In genomic region chr12:6944381-6945186, GRCh38 we compare ENCODE assay signal across 1 cellular context.
A peak's percentile ranks its signal among the peaks of the same experiment; 100 is the strongest.
TF ChIP-seq lines count a peak whose summit lies in the region.

No MANE protein-coding gene starts in this region.

TF ChIP-seq in A549, 52 proteins besides CTCF, POLR2A, EP300 and RAD21 (continued from another document):
- TF ChIP-seq, protein P1, sequence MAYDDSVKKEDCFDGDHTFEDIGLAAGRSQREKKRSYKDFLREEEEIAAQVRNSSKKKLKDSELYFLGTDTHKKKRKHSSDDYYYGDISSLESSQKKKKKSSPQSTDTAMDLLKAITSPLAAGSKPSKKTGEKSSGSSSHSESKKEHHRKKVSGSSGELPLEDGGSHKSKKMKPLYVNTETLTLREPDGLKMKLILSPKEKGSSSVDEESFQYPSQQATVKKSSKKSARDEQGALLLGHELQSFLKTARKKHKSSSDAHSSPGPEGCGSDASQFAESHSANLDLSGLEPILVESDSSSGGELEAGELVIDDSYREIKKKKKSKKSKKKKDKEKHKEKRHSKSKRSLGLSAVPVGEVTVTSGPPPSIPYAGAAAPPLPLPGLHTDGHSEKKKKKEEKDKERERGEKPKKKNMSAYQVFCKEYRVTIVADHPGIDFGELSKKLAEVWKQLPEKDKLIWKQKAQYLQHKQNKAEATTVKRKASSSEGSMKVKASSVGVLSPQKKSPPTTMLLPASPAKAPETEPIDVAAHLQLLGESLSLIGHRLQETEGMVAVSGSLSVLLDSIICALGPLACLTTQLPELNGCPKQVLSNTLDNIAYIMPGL (CRISPR knock-in tag; IDR thresholded peaks at IDR 0.05; ENCODE audit: borderline replicate concordance) = no peak
- no peak for TF ChIP-seq CBX8 (IDR thresholded peaks at IDR 0.05)
- TF ChIP-seq, protein P2, sequence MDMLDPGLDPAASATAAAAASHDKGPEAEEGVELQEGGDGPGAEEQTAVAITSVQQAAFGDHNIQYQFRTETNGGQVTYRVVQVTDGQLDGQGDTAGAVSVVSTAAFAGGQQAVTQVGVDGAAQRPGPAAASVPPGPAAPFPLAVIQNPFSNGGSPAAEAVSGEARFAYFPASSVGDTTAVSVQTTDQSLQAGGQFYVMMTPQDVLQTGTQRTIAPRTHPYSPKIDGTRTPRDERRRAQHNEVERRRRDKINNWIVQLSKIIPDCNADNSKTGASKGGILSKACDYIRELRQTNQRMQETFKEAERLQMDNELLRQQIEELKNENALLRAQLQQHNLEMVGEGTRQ (IDR thresholded peaks at IDR 0.05) = no peak
- TF ChIP-seq CHD4 (IDR thresholded peaks at IDR 0.05; ENCODE audit: borderline replicate concordance) = no peak
- TF ChIP-seq KDM5A (IDR thresholded peaks at IDR 0.05) = peak; percentile 50; the same call in 1 of the 2 replicates
- TF ChIP-seq, protein P3, sequence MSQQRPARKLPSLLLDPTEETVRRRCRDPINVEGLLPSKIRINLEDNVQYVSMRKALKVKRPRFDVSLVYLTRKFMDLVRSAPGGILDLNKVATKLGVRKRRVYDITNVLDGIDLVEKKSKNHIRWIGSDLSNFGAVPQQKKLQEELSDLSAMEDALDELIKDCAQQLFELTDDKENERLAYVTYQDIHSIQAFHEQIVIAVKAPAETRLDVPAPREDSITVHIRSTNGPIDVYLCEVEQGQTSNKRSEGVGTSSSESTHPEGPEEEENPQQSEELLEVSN (IDR thresholded peaks at IDR 0.05; ENCODE audit: borderline replicate concordance, low read depth) = peak; percentile 93
- TF ChIP-seq CHD2 (IDR thresholded peaks at IDR 0.05; ENCODE audit: low read length, partially characterized antibody) = peak; percentile 49
- TF ChIP-seq, protein P4, sequence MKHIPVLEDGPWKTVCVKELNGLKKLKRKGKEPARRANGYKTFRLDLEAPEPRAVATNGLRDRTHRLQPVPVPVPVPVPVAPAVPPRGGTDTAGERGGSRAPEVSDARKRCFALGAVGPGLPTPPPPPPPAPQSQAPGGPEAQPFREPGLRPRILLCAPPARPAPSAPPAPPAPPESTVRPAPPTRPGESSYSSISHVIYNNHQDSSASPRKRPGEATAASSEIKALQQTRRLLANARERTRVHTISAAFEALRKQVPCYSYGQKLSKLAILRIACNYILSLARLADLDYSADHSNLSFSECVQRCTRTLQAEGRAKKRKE (CRISPR knock-in tag; IDR thresholded peaks at IDR 0.05; ENCODE audit: low read depth) = no peak
- no peak for TF ChIP-seq MAZ (IDR thresholded peaks at IDR 0.05; ENCODE audit: borderline replicate concordance, low read depth, low read length)
- no peak for TF ChIP-seq TFCP2L1 (CRISPR knock-in tag; IDR thresholded peaks at IDR 0.05)
- TF ChIP-seq ZNF302 (CRISPR knock-in tag; IDR thresholded peaks at IDR 0.05) = no peak
- peak; percentile 89 for TF ChIP-seq SMC3 (IDR thresholded peaks at IDR 0.05)
- TF ChIP-seq FOSL2 (IDR thresholded peaks at IDR 0.05) = no peak
- TF ChIP-seq FOSL2 (CRISPR knock-in tag; IDR thresholded peaks at IDR 0.05) = peak; percentile 46
